9 cellular contexts compared by ENCODE assay signal in genomic region chr6:170522565-170523183, GRCh38. TPM values are rescaled to one million over a fixed set of nuclear protein-coding genes. Genes with fewer than 3 reads are reported as not detected.
DNase-seq lines count a peak whose midpoint lies in the region; ATAC-seq and TF ChIP-seq lines count a peak whose summit lies in the region.
"Had no signal": no experiment of that assay in that cellular context is flagged by ENCODE, and none has a peak within 500 bp of the region (broad histone marks: within the 10 kb centered on the region; RNA-seq: fewer than 3 reads in every experiment).

No MANE protein-coding gene starts in this region.

- no peaks in the 10 kb centered on the region for H3K36me3 Mint-ChIP-seq in activated T-cell treated with anti-CD3 and anti-CD28 coated beads, Interleukin-2, amount 50 U/mL, for 72 hours (ENCODE audit: insufficient read depth in 2 of 2)
- H3K36me3 Mint-ChIP-seq in activated T-cell treated with anti-CD3 and anti-CD28 coated beads, Interleukin-2, amount 50 U/mL, for 24 hours (ENCODE audit: low read depth): no peaks in the 10 kb centered on the region

- peaks cover 46% of the 10 kb centered on the region for H3K27me3 Mint-ChIP-seq in activated T-cell treated with anti-CD3 and anti-CD28 coated beads, Interleukin-2, amount 50 U/mL, for 72 hours (ENCODE audit: low read depth)
- H3K27me3 Mint-ChIP-seq in activated T-cell treated with anti-CD3 and anti-CD28 coated beads, Interleukin-2, amount 50 U/mL, for 24 hours: peaks cover 20% of the 10 kb centered on the region

- H3K27ac ChIP-seq in temporal lobe (ENCODE audit: low read depth, low read length) (peak overlapping the region; percentile 4), substantia nigra (ENCODE audit: low read depth, low read length, poor library complexity, severe bottlenecking) (no peak overlapping the region)

- peak; percentile 42 to 55 for ATAC-seq in activated T-cell treated with anti-CD3 and anti-CD28 coated beads, Interleukin-2, amount 50 U/mL, for 72 hours (replicated peaks in 1 of 2)
- no peak for ATAC-seq in GM21737 (IDR thresholded peaks at IDR 0.05; ENCODE audit: unreplicated experiment)

- peak; percentile 31 for TF ChIP-seq CTCF in fibroblast of mammary gland (conservative IDR thresholded peaks at IDR 0.05; ENCODE audit: control insufficient read depth, insufficient read depth, low read depth, low read length)

- no peaks in the 10 kb centered on the region for H3K9me3 Mint-ChIP-seq in activated T-cell treated with anti-CD3 and anti-CD28 coated beads, Interleukin-2, amount 50 U/mL, for 72 hours
- H3K9me3 Mint-ChIP-seq in activated T-cell treated with anti-CD3 and anti-CD28 coated beads, Interleukin-2, amount 50 U/mL, for 24 hours: no peaks in the 10 kb centered on the region

- H3K4me3 Mint-ChIP-seq in activated T-cell treated with anti-CD3 and anti-CD28 coated beads, Interleukin-2, amount 50 U/mL, for 72 hours: no peak overlapping the region
- no peak overlapping the region for H3K4me3 Mint-ChIP-seq in activated T-cell treated with anti-CD3 and anti-CD28 coated beads, Interleukin-2, amount 50 U/mL, for 24 hours

- no peak overlapping the region for H3K4me3 ChIP-seq in fibroblast of mammary gland (ENCODE audit: control insufficient read depth, low read depth, low read length)
- H3K4me3 ChIP-seq: adrenal gland had no signal

- no peaks in the 10 kb centered on the region for H3K4me1 Mint-ChIP-seq in activated T-cell treated with anti-CD3 and anti-CD28 coated beads, Interleukin-2, amount 50 U/mL, for 72 hours (ENCODE audit: low read depth)
- H3K4me1 Mint-ChIP-seq in activated T-cell treated with anti-CD3 and anti-CD28 coated beads, Interleukin-2, amount 50 U/mL, for 24 hours (ENCODE audit: low read depth): peaks cover 2% of the 10 kb centered on the region

- peak in 1 of 2 donors; percentile 21 for DNase-seq in activated T-cell treated with anti-CD3 and anti-CD28 coated beads, Interleukin-2, amount 50 U/mL, for 72 hours
- DNase-seq in activated T-cell treated with anti-CD3 and anti-CD28 coated beads, Interleukin-2, amount 50 U/mL, for 24 hours: no peak
- DNase-seq in NCI-H748 treated with DMSO at 0.1 percent for 48 hours (lab: John Stamatoyannopoulos, UW): peak; percentile 22
- DNase-seq in fibroblast of mammary gland (ENCODE audit: low read depth): peak; percentile 16
- no peak for DNase-seq in substantia nigra (lab: John Stamatoyannopoulos, UW)
- no peak for DNase-seq in NCI-H446 treated with DMSO at 0.1 percent for 48 hours (lab: John Stamatoyannopoulos, UW)
- DNase-seq: adrenal gland had no signal

- no peak overlapping the region for H3K27ac Mint-ChIP-seq in activated T-cell treated with anti-CD3 and anti-CD28 coated beads, Interleukin-2, amount 50 U/mL, for 72 hours
- no peak overlapping the region for H3K27ac Mint-ChIP-seq in activated T-cell treated with anti-CD3 and anti-CD28 coated beads, Interleukin-2, amount 50 U/mL, for 24 hours

RNA-seq across cellular contexts. Expression of gene PSMB1, which starts 30.4 kb away (rescaled TPM):
- 100 to 1,000 TPM; 169 to 174 TPM for total RNA-seq in activated T-cell treated with anti-CD3 and anti-CD28 coated beads, Interleukin-2, amount 50 U/mL, for 72 hours
- 127 TPM for total RNA-seq in temporal lobe

RNA-seq across cellular contexts. Expression of gene TBP, which starts 31.5 kb away (rescaled TPM):
- 10 to 100 TPM; 25.8 to 29.0 TPM for total RNA-seq in activated T-cell treated with anti-CD3 and anti-CD28 coated beads, Interleukin-2, amount 50 U/mL, for 72 hours
- total RNA-seq in temporal lobe: 10.1 TPM

Comparison
In these comparisons a context has a peak if more than half of its experiments do, and no peak if none do; other contexts are left out.
1. DNase-seq: peak in NCI-H748 treated with DMSO at 0.1 percent for 48 hours (single experiment) and fibroblast of mammary gland (single experiment); none in activated T-cell treated with anti-CD3 and anti-CD28 coated beads, Interleukin-2, amount 50 U/mL, for 24 hours (single experiment), substantia nigra (0 of 49) and NCI-H446 treated with DMSO at 0.1 percent for 48 hours (single experiment).